Comparison of ENCODE assay signal across 13 cellular contexts in the genomic region with DNA sequence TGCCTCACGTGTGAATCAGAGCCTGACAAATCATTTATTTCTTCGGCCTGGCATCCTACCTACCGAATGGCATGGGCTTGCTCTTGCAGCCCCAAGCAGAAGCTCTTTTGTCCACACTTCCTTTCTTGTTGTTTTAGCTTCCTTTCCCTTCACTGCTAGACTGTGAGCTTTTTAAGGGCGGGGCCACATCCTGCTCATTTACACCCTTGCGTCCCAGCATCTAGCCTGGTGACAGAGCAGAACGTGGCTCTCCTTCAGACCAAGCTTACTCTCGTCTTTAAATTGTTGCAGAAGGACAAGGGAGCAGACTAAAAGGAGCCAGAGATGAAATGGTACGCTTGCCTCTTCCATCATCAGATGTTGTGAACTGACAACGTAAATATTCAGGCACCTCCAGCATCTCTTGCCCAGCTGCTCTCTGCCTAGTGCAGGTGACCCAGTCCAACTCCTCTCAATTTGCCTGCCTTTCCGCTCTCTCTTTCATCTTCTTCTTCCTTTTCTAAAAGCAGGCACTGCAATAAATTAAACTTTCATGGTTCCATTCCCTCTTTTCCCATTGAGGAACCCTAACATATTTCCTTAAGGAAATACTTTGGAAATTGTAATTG.
DNase-seq lines count a peak whose midpoint lies in the region; ATAC-seq lines count a peak whose summit lies in the region.
"Had no signal": no experiment of that assay in that cellular context is flagged by ENCODE, and none has a peak within 500 bp of the region (broad histone marks: within the 10 kb centered on the region; RNA-seq: fewer than 3 reads in every experiment).

No MANE protein-coding gene starts in this region.

- no peaks in the 10 kb centered on the region for H3K9me3 Mint-ChIP-seq in activated CD4-positive, alpha-beta T cell treated with anti-CD3 and anti-CD28 coated beads for 36 hours (ENCODE audit: low read depth)

- H3K4me3 Mint-ChIP-seq in activated CD4-positive, alpha-beta T cell treated with anti-CD3 and anti-CD28 coated beads for 36 hours = no peak overlapping the region
- H3K4me3 Mint-ChIP-seq: HFFc6, nephron had no signal

- H3K4me1 Mint-ChIP-seq in activated CD4-positive, alpha-beta T cell treated with anti-CD3 and anti-CD28 coated beads for 36 hours = peaks cover 68% of the 10 kb centered on the region

- no peak overlapping the region for H3K4me3 ChIP-seq in H7 (ENCODE audit: insufficient read depth, low read depth, low read length)
- H3K4me3 ChIP-seq: ascending aorta had no signal

- no peaks in the 10 kb centered on the region for H3K36me3 Mint-ChIP-seq in activated CD4-positive, alpha-beta T cell treated with anti-CD3 and anti-CD28 coated beads for 36 hours (ENCODE audit: low read depth)

- ATAC-seq in activated CD4-positive, alpha-beta T cell treated with anti-CD3 and anti-CD28 coated beads for 36 hours = peak; percentile 73
- ATAC-seq in stimulated activated naive CD8-positive, alpha-beta T cell treated with anti-CD3 and anti-CD28 coated beads, Interleukin-15, Interleukin-2, amounts not matched to agents 100 U/mL and 50 U/mL, for 24 hours = peak; percentile 66

- DNase-seq in activated CD4-positive, alpha-beta T cell treated with anti-CD3 and anti-CD28 coated beads for 36 hours = peak; percentile 66
- no peak for DNase-seq in activated CD4-positive, alpha-beta T cell treated with anti-CD3 and anti-CD28 coated beads for 1 hour
- peak; percentile 28 to 42 for DNase-seq in activated CD4-positive, alpha-beta T cell treated with anti-CD3 and anti-CD28 coated beads, Interleukin-2, amount 50 U/mL, for 4 hours
- peak; percentile 26 for DNase-seq in effector CD4-positive, alpha-beta T cell
- DNase-seq in stimulated activated naive CD8-positive, alpha-beta T cell treated with anti-CD3 and anti-CD28 coated beads, Interleukin-15, Interleukin-2, amounts not matched to agents 100 U/mL and 50 U/mL, for 24 hours = peak; percentile 34
- DNase-seq in NCI-H1092 treated with DMSO at 0.1 percent for 48 hours (lab: John Stamatoyannopoulos, UW) = no peak
- DNase-seq in dedifferentiated amniotic fluid mesenchymal stem cell (ENCODE audit: extremely low spot score) = no peak
- no peak for DNase-seq in H7
- DNase-seq: HFFc6, NCI-H1417, T1000 had no signal

- peak overlapping the region; percentile 48 for H3K27ac Mint-ChIP-seq in activated CD4-positive, alpha-beta T cell treated with anti-CD3 and anti-CD28 coated beads for 36 hours
- H3K27ac Mint-ChIP-seq: HFFc6 had no signal

- H3K36me3 ChIP-seq in H7 (replicated peaks; ENCODE audit: control insufficient read depth, insufficient read depth, low read length) = no peaks in the 10 kb centered on the region
- H3K36me3 ChIP-seq: ascending aorta had no signal

- intact Hi-C loops in activated CD4-positive, alpha-beta T cell treated with anti-CD3 and anti-CD28 coated beads for 36 hours (cut with DNase I, micrococcal nuclease) = no loop called here

- CTCF ChIA-PET in activated CD4-positive, alpha-beta T cell treated with anti-CD3 and anti-CD28 coated beads for 36 hours (lab: Charles Lee) = interaction anchor here (1.0 to 1.2 kb wide), 4 partner anchors 10 to 228 kb away, joined by 3 to 4 read pairs (median 3); a partner anchor contains a TSS

- H3K27me3 ChIP-seq in H7 (ENCODE audit: control insufficient read depth, insufficient read depth, low read length) = no peaks in the 10 kb centered on the region
- H3K27me3 ChIP-seq: ascending aorta had no signal

- no peaks in the 10 kb centered on the region for H3K27me3 Mint-ChIP-seq in activated CD4-positive, alpha-beta T cell treated with anti-CD3 and anti-CD28 coated beads for 36 hours

- POLR2A ChIA-PET in activated CD4-positive, alpha-beta T cell treated with anti-CD3 and anti-CD28 coated beads for 36 hours (lab: Charles Lee) = no interaction called here

Comparison
In these comparisons a context has a peak if more than half of its experiments do, and no peak if none do; other contexts are left out.
1. DNase-seq: peak in activated CD4-positive, alpha-beta T cell treated with anti-CD3 and anti-CD28 coated beads for 36 hours (single experiment), activated CD4-positive, alpha-beta T cell treated with anti-CD3 and anti-CD28 coated beads, Interleukin-2, amount 50 U/mL, for 4 hours (2 of 2), effector CD4-positive, alpha-beta T cell (single experiment) and stimulated activated naive CD8-positive, alpha-beta T cell treated with anti-CD3 and anti-CD28 coated beads, Interleukin-15, Interleukin-2, amounts not matched to agents 100 U/mL and 50 U/mL, for 24 hours (single experiment); none in activated CD4-positive, alpha-beta T cell treated with anti-CD3 and anti-CD28 coated beads for 1 hour (single experiment), NCI-H1092 treated with DMSO at 0.1 percent for 48 hours (single experiment), dedifferentiated amniotic fluid mesenchymal stem cell (single experiment) and H7 (single experiment).